Comparison of ENCODE assay signal across 17 cellular contexts in the genomic region with DNA sequence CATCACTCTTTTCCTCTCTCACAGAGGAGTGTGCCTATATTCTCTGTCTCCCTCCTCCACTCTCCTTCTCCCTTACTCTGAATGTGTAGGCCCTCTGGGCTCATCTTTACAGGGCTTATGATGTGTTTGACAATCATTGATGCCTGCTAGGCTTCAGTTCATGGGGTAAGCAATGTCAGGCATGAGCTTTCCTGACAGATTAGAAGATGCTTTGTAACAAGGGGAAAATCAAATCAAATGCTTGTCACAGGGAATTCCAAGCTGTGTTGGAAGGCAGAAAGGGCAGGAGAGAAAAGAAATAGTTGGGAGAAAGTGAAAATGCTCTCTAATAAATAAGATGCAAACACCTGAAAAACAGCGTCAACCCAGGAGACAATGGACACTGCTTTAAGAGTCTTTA.
DNase-seq lines count a peak whose midpoint lies in the region; ATAC-seq and TF ChIP-seq lines count a peak whose summit lies in the region.
"Had no signal": no experiment of that assay in that cellular context is flagged by ENCODE, and none has a peak within 500 bp of the region (broad histone marks: within the 10 kb centered on the region; RNA-seq: fewer than 3 reads in every experiment).

No MANE protein-coding gene starts in this region.

- H3K4me1 Mint-ChIP-seq in GM23338 (peaks cover 3% of the 10 kb centered on the region; the same call in 2 of the 3 replicates), neural progenitor cell (peaks cover 3% of the 10 kb centered on the region)
- H3K4me1 Mint-ChIP-seq: B cell had no signal

- H3K27me3 ChIP-seq in GM23338 (ENCODE audit: insufficient read depth) (no peaks in the 10 kb centered on the region), neural progenitor cell (no peaks in the 10 kb centered on the region)
- H3K27me3 ChIP-seq: BLaER1 treated with 17β-estradiol and CSF1 and Interleukin-3, amounts not matched to agents 10 nM and 100 nM had no signal

- H4K20me1 ChIP-seq in GM23338 (replicated peaks; ENCODE audit: insufficient read depth) (no peaks in the 10 kb centered on the region), neural progenitor cell (ENCODE audit: low read depth) (no peaks in the 10 kb centered on the region)
- H4K20me1 ChIP-seq: BLaER1 treated with 17β-estradiol and CSF1 and Interleukin-3, amounts not matched to agents 10 nM and 100 nM had no signal

- ATAC-seq in GM23338: no peak
- ATAC-seq in GM21619 (IDR thresholded peaks at IDR 0.05; ENCODE audit: unreplicated experiment): no peak
- ATAC-seq: A549; CD8-positive, alpha-beta T cell had no signal

- 0 out of 2 replicates have a peak overlapping the region, but pooled peaks have one; percentile 0 for H2AFZ ChIP-seq in GM23338
- H2AFZ ChIP-seq in neural progenitor cell (replicated peaks): peak overlapping the region; percentile 63

- H3K36me3 ChIP-seq in GM23338 (ENCODE audit: insufficient read depth) (no peaks in the 10 kb centered on the region), neural progenitor cell (no peaks in the 10 kb centered on the region)
- H3K36me3 ChIP-seq: BLaER1 treated with 17β-estradiol and CSF1 and Interleukin-3, amounts not matched to agents 10 nM and 100 nM had no signal

- no peaks in the 10 kb centered on the region for H3K9me3 ChIP-seq in neural progenitor cell (ENCODE audit: low read depth)
- H3K9me3 ChIP-seq: A549; BLaER1 treated with 17β-estradiol and CSF1 and Interleukin-3, amounts not matched to agents 10 nM and 100 nM; Caco-2 had no signal

- H3K4me3 ChIP-seq in GM23338: no peak overlapping the region
- H3K4me3 ChIP-seq in neural progenitor cell: no peak overlapping the region
- H3K4me3 ChIP-seq: A549; BLaER1 treated with 17β-estradiol and CSF1 and Interleukin-3, amounts not matched to agents 10 nM and 100 nM had no signal

- no peak overlapping the region for H3K27ac ChIP-seq in GM23338 (ENCODE audit: low read depth)
- no peak overlapping the region for H3K27ac ChIP-seq in neural progenitor cell
- H3K27ac ChIP-seq: 22Rv1; A549; BLaER1 treated with 17β-estradiol and CSF1 and Interleukin-3, amounts not matched to agents 10 nM and 100 nM; C4-2B had no signal

- H3K36me3 Mint-ChIP-seq in GM23338 (ENCODE audit: low read depth): no peaks in the 10 kb centered on the region
- H3K36me3 Mint-ChIP-seq in neural progenitor cell: no peaks in the 10 kb centered on the region
- H3K36me3 Mint-ChIP-seq: CD8-positive, alpha-beta T cell had no signal

- H3K4me1 ChIP-seq in GM23338 (ENCODE audit: insufficient read depth) (0 out of 2 replicates have a peak, but pooled peaks cover 6% of the 10 kb centered on the region), neural progenitor cell (no peaks in the 10 kb centered on the region)
- H3K4me1 ChIP-seq: A549; BLaER1 treated with 17β-estradiol and CSF1 and Interleukin-3, amounts not matched to agents 10 nM and 100 nM; Caco-2 had no signal

- no peak overlapping the region for H3K9ac ChIP-seq in neural progenitor cell
- H3K9ac ChIP-seq: BLaER1 treated with 17β-estradiol and CSF1 and Interleukin-3, amounts not matched to agents 10 nM and 100 nM had no signal

- DNase-seq in GM23338 (ENCODE audit: low spot score) (no peak), neural progenitor cell (ENCODE audit: low spot score) (no peak), retina (peak; percentile 18), T-helper 1 cell (no peak)
- DNase-seq: AML-193; Caco-2; Calu3; CD4-positive, alpha-beta T cell; CD8-positive, alpha-beta T cell; DMS79 treated with DMSO at 0.1 percent for 48 hours; GF-D8 had no signal

- H3K4me2 ChIP-seq in GM23338 (no peak overlapping the region), neural progenitor cell (no peak overlapping the region)
- H3K4me2 ChIP-seq: A549; BLaER1 treated with 17β-estradiol and CSF1 and Interleukin-3, amounts not matched to agents 10 nM and 100 nM had no signal

- H3K27ac Mint-ChIP-seq in GM23338 (no peak overlapping the region), neural progenitor cell (no peak overlapping the region)
- H3K27ac Mint-ChIP-seq: B cell; CD4-positive, alpha-beta T cell; CD8-positive, alpha-beta T cell had no signal

- no peaks in the 10 kb centered on the region for H3K9me2 ChIP-seq in GM23338 (ENCODE audit: insufficient read depth)

- peaks cover 3% of the 10 kb centered on the region; the same call in 1 of the 3 replicates for H3K9me3 Mint-ChIP-seq in GM23338
- H3K9me3 Mint-ChIP-seq in neural progenitor cell: no peaks in the 10 kb centered on the region

- no peak for TF ChIP-seq CTCF in GM23338 (conservative IDR thresholded peaks at IDR 0.05; ENCODE audit: low read depth in 2 of 2)
- TF ChIP-seq CTCF in neural progenitor cell (IDR thresholded peaks at IDR 0.05): no peak

- no peaks in the 10 kb centered on the region for H3K27me3 Mint-ChIP-seq in GM23338 (ENCODE audit: insufficient read depth, low read depth, poor library complexity)
- no peaks in the 10 kb centered on the region for H3K27me3 Mint-ChIP-seq in neural progenitor cell (ENCODE audit: insufficient read depth, low read depth)
- H3K27me3 Mint-ChIP-seq: B cell; CD4-positive, alpha-beta T cell had no signal

- H3K4me3 Mint-ChIP-seq in GM23338 (no peak overlapping the region), neural progenitor cell (no peak overlapping the region)
- H3K4me3 Mint-ChIP-seq: B cell; CD4-positive, alpha-beta T cell; CD8-positive, alpha-beta T cell had no signal

- H3F3A ChIP-seq in GM23338 (replicated peaks; ENCODE audit: low read depth) (no peaks in the 10 kb centered on the region), neural progenitor cell (ENCODE audit: low read depth) (no peaks in the 10 kb centered on the region)

- H3K79me2 ChIP-seq in GM23338 (replicated peaks; ENCODE audit: insufficient read depth) (no peaks in the 10 kb centered on the region), neural progenitor cell (ENCODE audit: low read depth) (no peaks in the 10 kb centered on the region)

TF ChIP-seq in GM23338, 12 proteins besides CTCF, POLR2A, EP300 and RAD21 (continues in another document):
- no peak for TF ChIP-seq JUNB (IDR thresholded peaks at IDR 0.05; ENCODE audit: unreplicated experiment)
- TF ChIP-seq, protein P1, sequence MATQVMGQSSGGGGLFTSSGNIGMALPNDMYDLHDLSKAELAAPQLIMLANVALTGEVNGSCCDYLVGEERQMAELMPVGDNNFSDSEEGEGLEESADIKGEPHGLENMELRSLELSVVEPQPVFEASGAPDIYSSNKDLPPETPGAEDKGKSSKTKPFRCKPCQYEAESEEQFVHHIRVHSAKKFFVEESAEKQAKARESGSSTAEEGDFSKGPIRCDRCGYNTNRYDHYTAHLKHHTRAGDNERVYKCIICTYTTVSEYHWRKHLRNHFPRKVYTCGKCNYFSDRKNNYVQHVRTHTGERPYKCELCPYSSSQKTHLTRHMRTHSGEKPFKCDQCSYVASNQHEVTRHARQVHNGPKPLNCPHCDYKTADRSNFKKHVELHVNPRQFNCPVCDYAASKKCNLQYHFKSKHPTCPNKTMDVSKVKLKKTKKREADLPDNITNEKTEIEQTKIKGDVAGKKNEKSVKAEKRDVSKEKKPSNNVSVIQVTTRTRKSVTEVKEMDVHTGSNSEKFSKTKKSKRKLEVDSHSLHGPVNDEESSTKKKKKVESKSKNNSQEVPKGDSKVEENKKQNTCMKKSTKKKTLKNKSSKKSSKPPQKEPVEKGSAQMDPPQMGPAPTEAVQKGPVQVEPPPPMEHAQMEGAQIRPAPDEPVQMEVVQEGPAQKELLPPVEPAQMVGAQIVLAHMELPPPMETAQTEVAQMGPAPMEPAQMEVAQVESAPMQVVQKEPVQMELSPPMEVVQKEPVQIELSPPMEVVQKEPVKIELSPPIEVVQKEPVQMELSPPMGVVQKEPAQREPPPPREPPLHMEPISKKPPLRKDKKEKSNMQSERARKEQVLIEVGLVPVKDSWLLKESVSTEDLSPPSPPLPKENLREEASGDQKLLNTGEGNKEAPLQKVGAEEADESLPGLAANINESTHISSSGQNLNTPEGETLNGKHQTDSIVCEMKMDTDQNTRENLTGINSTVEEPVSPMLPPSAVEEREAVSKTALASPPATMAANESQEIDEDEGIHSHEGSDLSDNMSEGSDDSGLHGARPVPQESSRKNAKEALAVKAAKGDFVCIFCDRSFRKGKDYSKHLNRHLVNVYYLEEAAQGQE (IDR thresholded peaks at IDR 0.05; ENCODE audit: unreplicated experiment): no peak
- no peak for TF ChIP-seq CREB1 (CRISPR knock-in tag; IDR thresholded peaks at IDR 0.05; ENCODE audit: low read depth)
- no peak for TF ChIP-seq ETS1 (IDR thresholded peaks at IDR 0.05)
- TF ChIP-seq NANOG (IDR thresholded peaks at IDR 0.05; ENCODE audit: borderline replicate concordance): no peak
- no peak for TF ChIP-seq STAT1 (IDR thresholded peaks at IDR 0.05; ENCODE audit: unreplicated experiment)
- TF ChIP-seq ZNF114 (CRISPR knock-in tag; IDR thresholded peaks at IDR 0.05): no peak
- TF ChIP-seq EZH2 (IDR thresholded peaks at IDR 0.05; ENCODE audit: low read depth, unreplicated experiment): no peak
